9 cellular contexts compared by ENCODE assay signal in the genomic region with DNA sequence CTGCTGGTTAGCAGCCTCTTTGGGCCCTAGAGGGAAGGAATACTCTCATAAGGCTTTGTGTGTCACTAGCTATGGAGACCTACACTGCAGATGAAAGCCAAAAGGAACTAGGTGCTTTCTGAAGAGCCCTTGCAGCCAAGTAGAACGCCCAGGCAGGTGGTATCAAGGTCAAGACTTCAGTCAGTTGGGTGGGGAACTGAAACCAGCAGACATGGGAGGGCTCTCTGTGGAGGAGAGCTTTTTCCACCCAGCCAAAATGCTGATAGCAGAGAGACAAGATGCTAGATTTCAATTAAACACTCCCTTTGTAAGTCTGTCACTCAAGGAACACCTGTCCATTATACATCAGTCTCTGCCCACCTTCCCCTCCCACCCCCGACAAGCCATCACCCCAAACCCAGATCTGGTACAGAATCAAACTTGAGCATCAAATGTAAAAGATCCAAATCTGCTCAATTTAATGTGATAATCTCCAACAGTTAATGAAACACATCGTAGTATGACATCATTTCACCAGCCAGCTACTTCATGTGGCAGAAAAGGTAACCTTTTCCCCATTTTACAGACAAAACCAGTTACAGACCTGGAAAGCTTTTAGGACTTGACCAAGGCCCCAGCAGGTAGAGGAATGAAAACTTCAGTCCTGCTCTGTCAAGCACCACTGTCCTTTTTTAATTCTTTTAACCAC. TPM values are rescaled to one million over a fixed set of nuclear protein-coding genes. Genes with fewer than 3 reads are reported as not detected.
DNase-seq lines count a peak whose midpoint lies in the region; ATAC-seq and TF ChIP-seq lines count a peak whose summit lies in the region.
"Had no signal": no experiment of that assay in that cellular context is flagged by ENCODE, and none has a peak within 500 bp of the region (broad histone marks: within the 10 kb centered on the region; RNA-seq: fewer than 3 reads in every experiment).

No MANE protein-coding gene starts in this region.

- DNase-seq in endodermal cell (no peak), left ventricle myocardium superior (no peak), NCI-H446 (lab: John Stamatoyannopoulos, UW) (no peak), iPS-NIHi11 (ENCODE audit: low spot score) (no peak)
- DNase-seq in stimulated activated naive CD4-positive, alpha-beta T cell treated with Interleukin-2 at 50 U/mL for 16 hours (lab: John Stamatoyannopoulos, UW) = no peak
- DNase-seq: NCI-H2107 had no signal

- H3K9me3 ChIP-seq in endodermal cell (ENCODE audit: control insufficient read depth, low read length) = no peaks in the 10 kb centered on the region

- no peak overlapping the region for H3K27ac ChIP-seq in endodermal cell (ENCODE audit: low read depth, low read length)

- peaks cover 77% of the 10 kb centered on the region for H3K36me3 Mint-ChIP-seq in endodermal cell (ENCODE audit: low read depth)

- H3K27me3 ChIP-seq in endodermal cell (ENCODE audit: control insufficient read depth, insufficient read depth, low read length, poor library complexity, severe bottlenecking) = no peaks in the 10 kb centered on the region

- peaks cover 96% of the 10 kb centered on the region for H3K36me3 ChIP-seq in endodermal cell (ENCODE audit: control insufficient read depth, insufficient read depth, low read length)

- intact Hi-C loops in left ventricle myocardium superior (cut with micrococcal nuclease) = no loop called here

- no peaks in the 10 kb centered on the region for H3K9me3 Mint-ChIP-seq in endodermal cell

- H3K4me3 Mint-ChIP-seq in endodermal cell = no peak overlapping the region

- H3K4me1 Mint-ChIP-seq in endodermal cell = peaks cover 21% of the 10 kb centered on the region

- H3K4me1 ChIP-seq in endodermal cell (ENCODE audit: control insufficient read depth, insufficient read depth, low read length) = peaks cover 4% of the 10 kb centered on the region

- no peak for TF ChIP-seq CTCF in endodermal cell (conservative IDR thresholded peaks at IDR 0.05)

- WGBS in endodermal cell (ENCODE audit: insufficient coverage in 1 of 2, insufficient read length in 1 of 2), 2 experiments = 95 to 100% methylated on average over 3 of the region's 3 CpGs

- no peak overlapping the region for H3K4me3 ChIP-seq in endodermal cell (ENCODE audit: low read length)

- ATAC-seq in GM18517 (IDR thresholded peaks at IDR 0.05; ENCODE audit: unreplicated experiment) = peak; percentile 77
- ATAC-seq in GM21515 (IDR thresholded peaks at IDR 0.05; ENCODE audit: unreplicated experiment) = peak; percentile 74
- peak; percentile 73 for ATAC-seq in HG03378 (IDR thresholded peaks at IDR 0.05; ENCODE audit: unreplicated experiment)
- ATAC-seq in left ventricle myocardium superior = no peak

- no peaks in the 10 kb centered on the region for H3K27me3 Mint-ChIP-seq in endodermal cell (ENCODE audit: insufficient read depth)

- no peak overlapping the region for H3K9ac ChIP-seq in endodermal cell (ENCODE audit: extremely low read depth, low read length, poor library complexity, severe bottlenecking)

- peak overlapping the region; percentile 58 for H3K27ac Mint-ChIP-seq in endodermal cell

RNA-seq across cellular contexts. Expression of gene MRPS25, which starts 14.6 kb away (rescaled TPM):
- total RNA-seq in endodermal cell (100 to 1,000 TPM in 1 of 2 donors, 10 to 100 TPM in 1; 64.1 to 101 TPM), left ventricle myocardium superior (153 TPM)
- polyA plus RNA-seq in endodermal cell (2013, experiment 1 of 2) = 45.9 TPM
- 34.8 TPM for polyA plus RNA-seq in endodermal cell (2013, experiment 2 of 2)

RNA-seq across cellular contexts. Expression of gene RBSN, which starts 48.4 kb away (rescaled TPM):
- total RNA-seq in endodermal cell (10 to 100 TPM; 23.3 to 25.2 TPM), left ventricle myocardium superior (17.8 TPM)
- polyA plus RNA-seq in endodermal cell (2013, experiment 1 of 2) = 27.6 TPM
- 28.5 TPM for polyA plus RNA-seq in endodermal cell (2013, experiment 2 of 2)
